Comparison of ENCODE assay signal across 2 cellular contexts in genomic region chr9:135070964-135071735, GRCh38.
TF ChIP-seq lines count a peak whose summit lies in the region.

No MANE protein-coding gene starts in this region.

TF ChIP-seq in GM12878, 131 proteins besides CTCF, POLR2A, EP300 and RAD21:
- TF ChIP-seq BMI1 (IDR thresholded peaks at IDR 0.05; ENCODE audit: borderline replicate concordance) (no peak), SPI1 (IDR thresholded peaks at IDR 0.05; ENCODE audit: borderline replicate concordance, insufficient read depth, low read depth, low read length) (peak; percentile 49; the same call in 1 of the 2 replicates), MAX (IDR thresholded peaks at IDR 0.05; ENCODE audit: low read depth, low read length) (no peak), RAD51 (IDR thresholded peaks at IDR 0.05) (no peak), E2F4 (IDR thresholded peaks at IDR 0.05; ENCODE audit: low read depth, low read length) (no peak), SMAD5 (IDR thresholded peaks at IDR 0.05; ENCODE audit: low read depth) (no peak), ZSCAN29 (IDR thresholded peaks at IDR 0.05) (no peak), BCLAF1 (IDR thresholded peaks at IDR 0.05) (no peak)

TF ChIP-seq in HepG2, 621 proteins besides CTCF, POLR2A, EP300 and RAD21:
- TF ChIP-seq ATF7 (IDR thresholded peaks at IDR 0.05) (peak; percentile 93), ATF7 (CRISPR knock-in tag; IDR thresholded peaks at IDR 0.05) (no peak), NONO (IDR thresholded peaks at IDR 0.05) (no peak), NONO (CRISPR knock-in tag; conservative IDR thresholded peaks at IDR 0.05) (no peak)
TF ChIP-seq in HepG2: peak in this region for 1.
